In the genomic region with DNA sequence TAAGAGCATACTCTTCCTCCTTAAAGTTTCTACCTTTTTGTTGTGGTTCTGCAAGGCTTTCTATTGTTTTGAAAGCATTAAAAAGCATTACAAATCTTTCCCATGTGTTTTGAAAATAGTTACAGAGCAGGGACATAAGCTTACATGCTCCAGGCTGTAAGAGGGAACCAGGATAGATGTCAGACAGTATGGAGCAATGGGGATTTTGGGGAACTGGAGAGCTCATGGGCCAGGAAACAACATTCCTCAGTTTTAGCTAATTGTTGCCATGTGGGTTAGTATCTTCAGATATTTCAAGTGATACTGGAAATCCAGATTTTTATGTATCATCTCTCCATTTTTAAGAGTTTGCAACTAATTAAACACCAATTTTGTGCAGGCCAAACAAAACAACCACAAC, we compare ENCODE assay signal across 18 cellular contexts. TPM values are rescaled to one million over a fixed set of nuclear protein-coding genes. Genes with fewer than 3 reads are reported as not detected.
DNase-seq lines count a peak whose midpoint lies in the region; ATAC-seq, FAIRE-seq and TF ChIP-seq lines count a peak whose summit lies in the region.
"Had no signal": no experiment of that assay in that cellular context is flagged by ENCODE, and none has a peak within 500 bp of the region (broad histone marks: within the 10 kb centered on the region; RNA-seq: fewer than 3 reads in every experiment).

No MANE protein-coding gene starts in this region.

- H3K4me1 Mint-ChIP-seq in CD8-positive, alpha-beta T cell (ENCODE audit: low read depth), result peaks cover 44% of the 10 kb centered on the region
- H3K4me1 Mint-ChIP-seq in activated T-helper 17 cell treated with anti-CD3 and anti-CD28 coated beads, Interleukin-2, amount 50 U/mL, for 72 hours, result peaks cover 15% of the 10 kb centered on the region
- peaks cover 11 to 40% (median 12%) of the 10 kb centered on the region in 3 donors for H3K4me1 Mint-ChIP-seq in naive B cell

- intact Hi-C loops in CD8-positive, alpha-beta T cell (cut with DNase I, micrococcal nuclease), result loop anchor here in 1 of 2 experiments (1.0 to 10.0 kb wide), 4 partner anchors 9 to 1939 kb away; a partner anchor contains a TSS

- H3K27ac ChIP-seq in CD8-positive, alpha-beta T cell (ENCODE audit: low read depth, low read length), result no peak overlapping the region
- H3K27ac ChIP-seq: cardiac muscle cell, left ventricle myocardium inferior, neural progenitor cell had no signal

- H3K27ac Mint-ChIP-seq in CD8-positive, alpha-beta T cell, result peak overlapping the region; percentile 66
- peak overlapping the region; percentile 37 for H3K27ac Mint-ChIP-seq in activated T-helper 17 cell treated with anti-CD3 and anti-CD28 coated beads, Interleukin-2, amount 50 U/mL, for 72 hours
- H3K27ac Mint-ChIP-seq in naive B cell, result peak overlapping the region in 2 of 6 donors; percentile 5 to 27
- H3K27ac Mint-ChIP-seq: neural progenitor cell had no signal

- H3K27me3 Mint-ChIP-seq in CD8-positive, alpha-beta T cell (ENCODE audit: low read depth), result no peaks in the 10 kb centered on the region
- no peaks in the 10 kb centered on the region for H3K27me3 Mint-ChIP-seq in activated T-helper 17 cell treated with anti-CD3 and anti-CD28 coated beads, Interleukin-2, amount 50 U/mL, for 72 hours
- no peaks in the 10 kb centered on the region for H3K27me3 Mint-ChIP-seq in naive B cell

- no peak for DNase-seq in CD8-positive, alpha-beta T cell
- DNase-seq in GM18507 (ENCODE audit: extremely low spot score, insufficient read length, low read depth) (no peak), naive B cell (no peak), anterior cingulate cortex (lab: John Stamatoyannopoulos, UW) (no peak)
- DNase-seq in stimulated activated CD4-positive, alpha-beta T cell treated with anti-CD3 and anti-CD28 coated beads, Interleukin-4, amount 100 ng/mL, for 4 hours, result no peak
- DNase-seq: Caco-2, hypothalamus, Kasumi-1, left ventricle myocardium inferior, NCI-H1930, NCI-H774 had no signal

- no peak overlapping the region for H3K4me3 ChIP-seq in CD8-positive, alpha-beta T cell (ENCODE audit: low read depth, low read length)
- H3K4me3 ChIP-seq: cardiac muscle cell, left ventricle myocardium inferior, neural progenitor cell had no signal

- peak overlapping the region; percentile 63 for H3K4me3 Mint-ChIP-seq in CD8-positive, alpha-beta T cell
- H3K4me3 Mint-ChIP-seq in activated T-helper 17 cell treated with anti-CD3 and anti-CD28 coated beads, Interleukin-2, amount 50 U/mL, for 72 hours, result peak overlapping the region; percentile 99
- peak overlapping the region in 5 of 8 donors; percentile 9 to 71 (median 28) for H3K4me3 Mint-ChIP-seq in naive B cell
- H3K4me3 Mint-ChIP-seq: neural progenitor cell had no signal

- POLR2A ChIA-PET in CD8-positive, alpha-beta T cell (lab: Charles Lee), result interaction anchor here (1.4 kb wide), 1 partner anchor 46 kb away, joined by 4 read pairs; no protein-coding TSS in a partner anchor

- peak; percentile 48 for FAIRE-seq in GM18507 (lab: Jason Lieb, UNC)

- no peaks in the 10 kb centered on the region for H3K27me3 ChIP-seq in CD8-positive, alpha-beta T cell (ENCODE audit: insufficient read depth, low read length)
- H3K27me3 ChIP-seq: cardiac muscle cell had no signal

- H3K9me3 ChIP-seq in CD8-positive, alpha-beta T cell (ENCODE audit: low read length), result no peaks in the 10 kb centered on the region
- H3K9me3 ChIP-seq: Caco-2, left ventricle myocardium inferior had no signal

- H3K9me3 Mint-ChIP-seq in CD8-positive, alpha-beta T cell, result no peaks in the 10 kb centered on the region
- H3K9me3 Mint-ChIP-seq in activated T-helper 17 cell treated with anti-CD3 and anti-CD28 coated beads, Interleukin-2, amount 50 U/mL, for 72 hours, result no peaks in the 10 kb centered on the region
- H3K9me3 Mint-ChIP-seq in naive B cell, result peaks cover 0 to 1% (median 0%) of the 10 kb centered on the region in 7 donors
- H3K9me3 Mint-ChIP-seq: neural progenitor cell had no signal

- no peak for TF ChIP-seq CTCF in CD8-positive, alpha-beta T cell (IDR thresholded peaks at IDR 0.05)

- ATAC-seq in CD8-positive, alpha-beta T cell, result no peak
- no peak for ATAC-seq in activated T-helper 17 cell treated with anti-CD3 and anti-CD28 coated beads, Interleukin-2, amount 50 U/mL, for 72 hours (replicated peaks)
- ATAC-seq in naive B cell (ENCODE audit: low read depth in 2 of 2) (no peak), GM21825 (IDR thresholded peaks at IDR 0.05; ENCODE audit: unreplicated experiment) (no peak), HG02678 (IDR thresholded peaks at IDR 0.05; ENCODE audit: unreplicated experiment) (no peak)
- ATAC-seq: Right ventricle myocardium inferior, sciatic nerve had no signal

- peaks cover 48% of the 10 kb centered on the region for H3K4me1 ChIP-seq in CD8-positive, alpha-beta T cell (ENCODE audit: insufficient read depth, low read length)
- H3K4me1 ChIP-seq: Caco-2 had no signal

- peaks cover 9% of the 10 kb centered on the region for H3K36me3 Mint-ChIP-seq in CD8-positive, alpha-beta T cell
- H3K36me3 Mint-ChIP-seq in activated T-helper 17 cell treated with anti-CD3 and anti-CD28 coated beads, Interleukin-2, amount 50 U/mL, for 72 hours (ENCODE audit: low read depth), result peaks cover 53% of the 10 kb centered on the region
- H3K36me3 Mint-ChIP-seq in naive B cell, result peaks cover 0 to 7% of the 10 kb centered on the region in 2 donors

- no peaks in the 10 kb centered on the region for H3K36me3 ChIP-seq in CD8-positive, alpha-beta T cell (ENCODE audit: insufficient read depth, low read length)
- H3K36me3 ChIP-seq: cardiac muscle cell, neural progenitor cell had no signal

- CTCF ChIA-PET in CD8-positive, alpha-beta T cell (lab: Charles Lee), result interaction anchor here (1.0 to 1.4 kb wide), 3 partner anchors 17 to 1311 kb away, joined by 4 read pairs; no protein-coding TSS in a partner anchor

RNA-seq across cellular contexts. Expression of a gene that starts 3.5 kb away (rescaled TPM):
- total RNA-seq in CD8-positive, alpha-beta T cell, result 10 to 100 TPM; 16.8 to 17.2 TPM
- 10 to 100 TPM; 64.1 to 97.3 TPM for total RNA-seq in activated T-helper 17 cell treated with anti-CD3 and anti-CD28 coated beads, Interleukin-2, amount 50 U/mL, for 72 hours
- polyA plus RNA-seq in naive B cell (ENCODE audit: low read depth in 6 of 6), result 10 to 100 TPM; 29.0 to 68.6 (median 40.0) TPM

Comparison
In these comparisons a context has a peak if more than half of its experiments do, and no peak if none do; other contexts are left out.
1. H3K4me3 Mint-ChIP-seq: peak in every context shown above with its lines; median percentile 99 in activated T-helper 17 cell treated with anti-CD3 and anti-CD28 coated beads, Interleukin-2, amount 50 U/mL, for 72 hours; 63 in CD8-positive, alpha-beta T cell; 28 in naive B cell.